1 cellular context compared by ENCODE assay signal in the genomic region with DNA sequence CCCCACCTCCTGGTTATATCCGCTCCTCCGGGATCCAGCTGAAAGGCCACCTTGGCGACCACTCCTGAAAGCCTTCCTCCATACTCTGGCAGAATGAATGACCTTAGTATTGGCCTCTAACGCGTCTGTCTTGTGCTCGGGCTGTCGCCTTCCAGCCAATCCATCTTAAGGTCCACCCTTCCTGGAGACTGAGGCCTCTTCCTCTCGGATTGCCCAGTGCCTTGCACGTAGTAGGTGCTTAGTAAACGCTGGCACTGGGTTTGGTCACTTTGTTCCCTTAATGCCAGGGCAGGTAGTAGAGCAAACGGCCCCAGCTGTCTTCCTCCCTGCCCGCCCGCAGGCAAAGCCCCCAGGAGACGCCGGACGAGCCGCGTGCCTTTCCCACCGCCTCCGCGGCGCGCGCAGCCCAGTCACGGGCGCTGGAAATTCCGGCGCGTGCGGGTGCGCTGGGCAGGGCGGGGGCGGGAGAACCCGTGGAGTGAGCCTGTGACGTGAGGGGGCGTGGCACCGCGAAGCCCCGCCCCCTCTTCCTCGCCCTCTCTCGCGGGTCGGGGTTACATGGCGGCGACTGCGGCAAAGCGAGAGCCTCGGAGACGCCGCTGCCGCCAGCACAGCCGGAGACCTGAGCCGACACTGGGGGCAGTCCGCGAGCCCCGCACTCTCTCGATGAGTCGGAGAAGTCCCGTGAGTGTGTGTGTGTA.
TF ChIP-seq lines count a peak whose summit lies in the region.

Gene MAPK6 (plus strand): TSS at position 527 of the 701 bp plus-strand sequence. CDS start 27,242 bp downstream, outside the sequence.

TF ChIP-seq in GM12878, 131 proteins besides CTCF, POLR2A, EP300 and RAD21 (continued from another document and continues in another):
- TF ChIP-seq BACH1 (IDR thresholded peaks at IDR 0.05; ENCODE audit: borderline replicate concordance) (peak; percentile 93), MTA2 (IDR thresholded peaks at IDR 0.05; ENCODE audit: low read depth) (0 out of 2 replicates have a peak, but pooled peaks have one; percentile 13), ZBED1 (IDR thresholded peaks at IDR 0.05; ENCODE audit: borderline replicate concordance) (no peak), DPF2 (IDR thresholded peaks at IDR 0.05) (peak; percentile 100), WRNIP1 (IDR thresholded peaks at IDR 0.05; ENCODE audit: borderline replicate concordance, low read depth, low read length) (0 out of 2 replicates have a peak, but pooled peaks have one; percentile 62), CREB1 (IDR thresholded peaks at IDR 0.05; ENCODE audit: low read depth) (peak; percentile 94), SMARCA5 (IDR thresholded peaks at IDR 0.05) (peak; percentile 62; the same call in 1 of the 2 replicates), TCF7 (IDR thresholded peaks at IDR 0.05; ENCODE audit: borderline replicate concordance) (no peak), SUZ12 (IDR thresholded peaks at IDR 0.05; ENCODE audit: unreplicated experiment) (no peak), MTA3 (IDR thresholded peaks at IDR 0.05; ENCODE audit: borderline replicate concordance, low read length) (no peak), MXI1 (IDR thresholded peaks at IDR 0.05; ENCODE audit: low read depth, low read length) (peak; percentile 86), IRF4 (IDR thresholded peaks at IDR 0.05; ENCODE audit: low read depth, low read length) (no peak), NFIC (IDR thresholded peaks at IDR 0.05; ENCODE audit: low read depth, low read length) (no peak), POLR2AphosphoS2 (IDR thresholded peaks at IDR 0.05; ENCODE audit: low read depth, low read length) (peak; percentile 73), EGR1 (IDR thresholded peaks at IDR 0.05; ENCODE audit: borderline replicate concordance in 1 of 2, low read depth in 2 of 2, low read length in 2 of 2) (peak; percentile 67 to 99), ZNF622 (IDR thresholded peaks at IDR 0.05) (no peak), CBX3 (IDR thresholded peaks at IDR 0.05; ENCODE audit: borderline replicate concordance, low read depth) (no peak), NR2C1 (IDR thresholded peaks at IDR 0.05) (peak; percentile 45), STAT1 (conservative IDR thresholded peaks at IDR 0.05) (0 out of 2 replicates have a peak, but pooled peaks have one; percentile 20), BCL11A (IDR thresholded peaks at IDR 0.05; ENCODE audit: low read depth, low read length) (no peak), SMAD5 (IDR thresholded peaks at IDR 0.05; ENCODE audit: low read depth) (peak; percentile 79; the same call in 1 of the 2 replicates), NR2F1 (conservative IDR thresholded peaks at IDR 0.05) (peak; percentile 73), IKZF1 (conservative IDR thresholded peaks at IDR 0.05) (peak; percentile 98), BCLAF1 (IDR thresholded peaks at IDR 0.05) (no peak), LARP7 (IDR thresholded peaks at IDR 0.05) (peak; percentile 59), RELA (IDR thresholded peaks at IDR 0.05; ENCODE audit: borderline replicate concordance, partially characterized antibody) (peak; percentile 63), JUNB (IDR thresholded peaks at IDR 0.05) (no peak), ZNF24 (IDR thresholded peaks at IDR 0.05) (no peak), NRF1 (conservative IDR thresholded peaks at IDR 0.05; ENCODE audit: low read depth, low read length) (peak; percentile 45; the same call in 1 of the 2 replicates), CREM (IDR thresholded peaks at IDR 0.05; ENCODE audit: low read depth) (peak; percentile 87), ZNF384 (IDR thresholded peaks at IDR 0.05; ENCODE audit: borderline replicate concordance, low read depth, low read length) (no peak), RUNX3 (IDR thresholded peaks at IDR 0.05; ENCODE audit: low read length) (peak; percentile 38), SRF (IDR thresholded peaks at IDR 0.05; ENCODE audit: low read depth in 2 of 2, low read length in 2 of 2) (no peak), BRCA1 (IDR thresholded peaks at IDR 0.05; ENCODE audit: low read depth, low read length) (no peak), TCF3 (IDR thresholded peaks at IDR 0.05; ENCODE audit: borderline replicate concordance, insufficient read depth, low read depth, low read length) (peak; percentile 71), SMC3 (IDR thresholded peaks at IDR 0.05; ENCODE audit: borderline replicate concordance, low read length) (no peak), STAT3 (IDR thresholded peaks at IDR 0.05; ENCODE audit: low read depth, low read length) (no peak)
- TF ChIP-seq, protein P1, sequence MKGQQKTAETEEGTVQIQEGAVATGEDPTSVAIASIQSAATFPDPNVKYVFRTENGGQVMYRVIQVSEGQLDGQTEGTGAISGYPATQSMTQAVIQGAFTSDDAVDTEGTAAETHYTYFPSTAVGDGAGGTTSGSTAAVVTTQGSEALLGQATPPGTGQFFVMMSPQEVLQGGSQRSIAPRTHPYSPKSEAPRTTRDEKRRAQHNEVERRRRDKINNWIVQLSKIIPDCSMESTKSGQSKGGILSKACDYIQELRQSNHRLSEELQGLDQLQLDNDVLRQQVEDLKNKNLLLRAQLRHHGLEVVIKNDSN (IDR thresholded peaks at IDR 0.05; ENCODE audit: borderline replicate concordance, extremely low read length, insufficient read depth, low read depth, low read length) = peak; percentile 52
- TF ChIP-seq, protein P2, sequence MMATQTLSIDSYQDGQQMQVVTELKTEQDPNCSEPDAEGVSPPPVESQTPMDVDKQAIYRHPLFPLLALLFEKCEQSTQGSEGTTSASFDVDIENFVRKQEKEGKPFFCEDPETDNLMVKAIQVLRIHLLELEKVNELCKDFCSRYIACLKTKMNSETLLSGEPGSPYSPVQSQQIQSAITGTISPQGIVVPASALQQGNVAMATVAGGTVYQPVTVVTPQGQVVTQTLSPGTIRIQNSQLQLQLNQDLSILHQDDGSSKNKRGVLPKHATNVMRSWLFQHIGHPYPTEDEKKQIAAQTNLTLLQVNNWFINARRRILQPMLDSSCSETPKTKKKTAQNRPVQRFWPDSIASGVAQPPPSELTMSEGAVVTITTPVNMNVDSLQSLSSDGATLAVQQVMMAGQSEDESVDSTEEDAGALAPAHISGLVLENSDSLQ (IDR thresholded peaks at IDR 0.05) = peak; percentile 20; the same call in 1 of the 2 replicates
- TF ChIP-seq, protein P3, sequence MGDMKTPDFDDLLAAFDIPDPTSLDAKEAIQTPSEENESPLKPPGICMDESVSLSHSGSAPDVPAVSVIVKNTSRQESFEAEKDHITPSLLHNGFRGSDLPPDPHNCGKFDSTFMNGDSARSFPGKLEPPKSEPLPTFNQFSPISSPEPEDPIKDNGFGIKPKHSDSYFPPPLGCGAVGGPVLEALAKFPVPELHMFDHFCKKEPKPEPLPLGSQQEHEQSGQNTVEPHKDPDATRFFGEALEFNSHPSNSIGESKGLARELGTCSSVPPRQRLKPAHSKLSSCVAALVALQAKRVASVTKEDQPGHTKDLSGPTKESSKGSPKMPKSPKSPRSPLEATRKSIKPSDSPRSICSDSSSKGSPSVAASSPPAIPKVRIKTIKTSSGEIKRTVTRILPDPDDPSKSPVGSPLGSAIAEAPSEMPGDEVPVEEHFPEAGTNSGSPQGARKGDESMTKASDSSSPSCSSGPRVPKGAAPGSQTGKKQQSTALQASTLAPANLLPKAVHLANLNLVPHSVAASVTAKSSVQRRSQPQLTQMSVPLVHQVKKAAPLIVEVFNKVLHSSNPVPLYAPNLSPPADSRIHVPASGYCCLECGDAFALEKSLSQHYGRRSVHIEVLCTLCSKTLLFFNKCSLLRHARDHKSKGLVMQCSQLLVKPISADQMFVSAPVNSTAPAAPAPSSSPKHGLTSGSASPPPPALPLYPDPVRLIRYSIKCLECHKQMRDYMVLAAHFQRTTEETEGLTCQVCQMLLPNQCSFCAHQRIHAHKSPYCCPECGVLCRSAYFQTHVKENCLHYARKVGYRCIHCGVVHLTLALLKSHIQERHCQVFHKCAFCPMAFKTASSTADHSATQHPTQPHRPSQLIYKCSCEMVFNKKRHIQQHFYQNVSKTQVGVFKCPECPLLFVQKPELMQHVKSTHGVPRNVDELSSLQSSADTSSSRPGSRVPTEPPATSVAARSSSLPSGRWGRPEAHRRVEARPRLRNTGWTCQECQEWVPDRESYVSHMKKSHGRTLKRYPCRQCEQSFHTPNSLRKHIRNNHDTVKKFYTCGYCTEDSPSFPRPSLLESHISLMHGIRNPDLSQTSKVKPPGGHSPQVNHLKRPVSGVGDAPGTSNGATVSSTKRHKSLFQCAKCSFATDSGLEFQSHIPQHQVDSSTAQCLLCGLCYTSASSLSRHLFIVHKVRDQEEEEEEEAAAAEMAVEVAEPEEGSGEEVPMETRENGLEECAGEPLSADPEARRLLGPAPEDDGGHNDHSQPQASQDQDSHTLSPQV (IDR thresholded peaks at IDR 0.05) = no peak; the same call in 1 of the 2 replicates
- TF ChIP-seq, protein P4, sequence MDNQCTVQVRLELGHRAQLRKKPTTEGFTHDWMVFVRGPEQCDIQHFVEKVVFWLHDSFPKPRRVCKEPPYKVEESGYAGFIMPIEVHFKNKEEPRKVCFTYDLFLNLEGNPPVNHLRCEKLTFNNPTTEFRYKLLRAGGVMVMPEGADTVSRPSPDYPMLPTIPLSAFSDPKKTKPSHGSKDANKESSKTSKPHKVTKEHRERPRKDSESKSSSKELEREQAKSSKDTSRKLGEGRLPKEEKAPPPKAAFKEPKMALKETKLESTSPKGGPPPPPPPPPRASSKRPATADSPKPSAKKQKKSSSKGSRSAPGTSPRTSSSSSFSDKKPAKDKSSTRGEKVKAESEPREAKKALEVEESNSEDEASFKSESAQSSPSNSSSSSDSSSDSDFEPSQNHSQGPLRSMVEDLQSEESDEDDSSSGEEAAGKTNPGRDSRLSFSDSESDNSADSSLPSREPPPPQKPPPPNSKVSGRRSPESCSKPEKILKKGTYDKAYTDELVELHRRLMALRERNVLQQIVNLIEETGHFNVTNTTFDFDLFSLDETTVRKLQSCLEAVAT (IDR thresholded peaks at IDR 0.05) = peak; percentile 75; the same call in 1 of the 2 replicates
- TF ChIP-seq, protein P5, sequence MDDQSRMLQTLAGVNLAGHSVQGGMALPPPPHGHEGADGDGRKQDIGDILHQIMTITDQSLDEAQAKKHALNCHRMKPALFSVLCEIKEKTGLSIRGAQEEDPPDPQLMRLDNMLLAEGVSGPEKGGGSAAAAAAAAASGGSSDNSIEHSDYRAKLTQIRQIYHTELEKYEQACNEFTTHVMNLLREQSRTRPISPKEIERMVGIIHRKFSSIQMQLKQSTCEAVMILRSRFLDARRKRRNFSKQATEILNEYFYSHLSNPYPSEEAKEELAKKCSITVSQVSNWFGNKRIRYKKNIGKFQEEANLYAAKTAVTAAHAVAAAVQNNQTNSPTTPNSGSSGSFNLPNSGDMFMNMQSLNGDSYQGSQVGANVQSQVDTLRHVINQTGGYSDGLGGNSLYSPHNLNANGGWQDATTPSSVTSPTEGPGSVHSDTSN (IDR thresholded peaks at IDR 0.05; ENCODE audit: insufficient replicate concordance, low read depth, low read length) = no peak
- TF ChIP-seq, protein P6, sequence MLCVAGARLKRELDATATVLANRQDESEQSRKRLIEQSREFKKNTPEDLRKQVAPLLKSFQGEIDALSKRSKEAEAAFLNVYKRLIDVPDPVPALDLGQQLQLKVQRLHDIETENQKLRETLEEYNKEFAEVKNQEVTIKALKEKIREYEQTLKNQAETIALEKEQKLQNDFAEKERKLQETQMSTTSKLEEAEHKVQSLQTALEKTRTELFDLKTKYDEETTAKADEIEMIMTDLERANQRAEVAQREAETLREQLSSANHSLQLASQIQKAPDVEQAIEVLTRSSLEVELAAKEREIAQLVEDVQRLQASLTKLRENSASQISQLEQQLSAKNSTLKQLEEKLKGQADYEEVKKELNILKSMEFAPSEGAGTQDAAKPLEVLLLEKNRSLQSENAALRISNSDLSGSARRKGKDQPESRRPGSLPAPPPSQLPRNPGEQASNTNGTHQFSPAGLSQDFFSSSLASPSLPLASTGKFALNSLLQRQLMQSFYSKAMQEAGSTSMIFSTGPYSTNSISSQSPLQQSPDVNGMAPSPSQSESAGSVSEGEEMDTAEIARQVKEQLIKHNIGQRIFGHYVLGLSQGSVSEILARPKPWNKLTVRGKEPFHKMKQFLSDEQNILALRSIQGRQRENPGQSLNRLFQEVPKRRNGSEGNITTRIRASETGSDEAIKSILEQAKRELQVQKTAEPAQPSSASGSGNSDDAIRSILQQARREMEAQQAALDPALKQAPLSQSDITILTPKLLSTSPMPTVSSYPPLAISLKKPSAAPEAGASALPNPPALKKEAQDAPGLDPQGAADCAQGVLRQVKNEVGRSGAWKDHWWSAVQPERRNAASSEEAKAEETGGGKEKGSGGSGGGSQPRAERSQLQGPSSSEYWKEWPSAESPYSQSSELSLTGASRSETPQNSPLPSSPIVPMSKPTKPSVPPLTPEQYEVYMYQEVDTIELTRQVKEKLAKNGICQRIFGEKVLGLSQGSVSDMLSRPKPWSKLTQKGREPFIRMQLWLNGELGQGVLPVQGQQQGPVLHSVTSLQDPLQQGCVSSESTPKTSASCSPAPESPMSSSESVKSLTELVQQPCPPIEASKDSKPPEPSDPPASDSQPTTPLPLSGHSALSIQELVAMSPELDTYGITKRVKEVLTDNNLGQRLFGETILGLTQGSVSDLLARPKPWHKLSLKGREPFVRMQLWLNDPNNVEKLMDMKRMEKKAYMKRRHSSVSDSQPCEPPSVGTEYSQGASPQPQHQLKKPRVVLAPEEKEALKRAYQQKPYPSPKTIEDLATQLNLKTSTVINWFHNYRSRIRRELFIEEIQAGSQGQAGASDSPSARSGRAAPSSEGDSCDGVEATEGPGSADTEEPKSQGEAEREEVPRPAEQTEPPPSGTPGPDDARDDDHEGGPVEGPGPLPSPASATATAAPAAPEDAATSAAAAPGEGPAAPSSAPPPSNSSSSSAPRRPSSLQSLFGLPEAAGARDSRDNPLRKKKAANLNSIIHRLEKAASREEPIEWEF (IDR thresholded peaks at IDR 0.05; ENCODE audit: insufficient replicate concordance, low read depth, low read length) = peak; percentile 31
